In genomic region chr3:151918253-151919029, GRCh38 we compare ENCODE assay signal across 1 cellular context.
TF ChIP-seq lines count a peak whose summit lies in the region.

No MANE protein-coding gene starts in this region.

TF ChIP-seq in Ishikawa, 13 proteins besides CTCF, POLR2A, EP300 and RAD21 (continued from another document):
- TF ChIP-seq REST (IDR thresholded peaks at IDR 0.05; ENCODE audit: low read depth) = no peak
- TF ChIP-seq EGR1 (IDR thresholded peaks at IDR 0.05) = no peak
- no peak for TF ChIP-seq CEBPB (IDR thresholded peaks at IDR 0.05)
- TF ChIP-seq USF1 (IDR thresholded peaks at IDR 0.05) = no peak
